ENCODE assay signal across 22 cellular contexts in the genomic region with DNA sequence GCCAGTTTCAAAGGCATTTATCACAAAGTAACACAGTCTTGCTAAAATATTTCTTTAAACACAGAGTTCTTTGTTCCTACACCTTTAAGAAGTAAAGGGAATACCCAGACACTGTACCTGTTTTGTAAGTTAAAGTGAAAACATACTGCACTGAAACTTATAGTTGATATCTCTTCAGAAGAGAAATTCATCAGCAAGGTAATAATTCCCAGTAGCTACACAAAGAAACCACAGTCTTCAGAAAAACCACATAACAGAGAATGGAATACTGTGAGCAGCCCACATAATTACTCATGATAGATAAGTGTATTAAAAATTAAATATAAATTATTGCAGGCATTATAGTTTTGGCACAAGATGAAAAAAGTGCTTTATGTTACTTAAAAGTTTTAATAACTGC.
"Had no signal": no experiment of that assay in that cellular context is flagged by ENCODE, and none has a peak within 500 bp of the region (broad histone marks: within the 10 kb centered on the region; RNA-seq: fewer than 3 reads in every experiment).

No MANE protein-coding gene starts in this region.

- H3K27ac ChIP-seq: Peyer's patch, SJSA1 had no signal

- ATAC-seq: activated CD8-positive, alpha-beta T cell treated with anti-CD3 and anti-CD28 coated beads, Interleukin-2, amount 10 ng/mL, durations not matched to agents 7 days and 5 days; activated naive CD4-positive, alpha-beta T cell treated with anti-CD3 and anti-CD28 coated beads, Interleukin-2, amount 50 U/mL, for 72 hours; activated naive CD8-positive, alpha-beta T cell treated with anti-CD3 and anti-CD28 coated beads, Interleukin-2, amount 50 U/mL, for 24 hours; SK-N-SH treated with all-trans-retinoic acid at 6 μM for 48 hours; T-helper 17 cell; WTC11 had no signal

- H3K36me3 ChIP-seq: Peyer's patch, SJSA1 had no signal

- DNase-seq: activated CD4-positive, alpha-beta T cell treated with anti-CD3 and anti-CD28 coated beads for 48 hours; activated CD4-positive, alpha-beta T cell treated with anti-CD3 and anti-CD28 coated beads, Interleukin-2, amount 50 U/mL, for 4 hours; activated CD4-positive, CD25-positive, alpha-beta regulatory T cell treated with anti-CD3 and anti-CD28 coated beads, Interleukin-2, amount 50 U/mL, for 72 hours; activated CD8-positive, alpha-beta T cell treated with anti-CD3 and anti-CD28 coated beads, Interleukin-2, amount 10 ng/mL, durations not matched to agents 7 days and 5 days; activated effector memory CD4-positive, alpha-beta T cell treated with anti-CD3 and anti-CD28 coated beads, Interleukin-2, amount 50 U/mL, for 16 hours; activated naive CD4-positive, alpha-beta T cell treated with Interleukin-2 at 50 U/mL for 16 hours; activated naive CD8-positive, alpha-beta T cell treated with anti-CD3 and anti-CD28 coated beads, Interleukin-2, amount 50 U/mL, for 24 hours; activated T-cell treated with anti-CD3 and anti-CD28 coated beads, Interleukin-2, amount 50 U/mL, for 24 hours; NCI-H1105 treated with DMSO at 0.1 percent for 48 hours; NCI-H1436 treated with DMSO at 0.1 percent for 48 hours; NCI-H187; NCI-H2081 treated with DMSO at 0.1 percent for 48 hours; NCI-H446; NCI-H524; Peyer's patch; SHP77; T-helper 17 cell; T-helper 9 cell had no signal

- H3K9me3 ChIP-seq: Peyer's patch, SJSA1 had no signal

- H3K27me3 ChIP-seq: Peyer's patch, SJSA1 had no signal

- H3K4me3 ChIP-seq: Peyer's patch, SJSA1 had no signal

- H3K4me1 ChIP-seq: Peyer's patch had no signal
